ENCODE assay signal across 20 cellular contexts in the genomic region with DNA sequence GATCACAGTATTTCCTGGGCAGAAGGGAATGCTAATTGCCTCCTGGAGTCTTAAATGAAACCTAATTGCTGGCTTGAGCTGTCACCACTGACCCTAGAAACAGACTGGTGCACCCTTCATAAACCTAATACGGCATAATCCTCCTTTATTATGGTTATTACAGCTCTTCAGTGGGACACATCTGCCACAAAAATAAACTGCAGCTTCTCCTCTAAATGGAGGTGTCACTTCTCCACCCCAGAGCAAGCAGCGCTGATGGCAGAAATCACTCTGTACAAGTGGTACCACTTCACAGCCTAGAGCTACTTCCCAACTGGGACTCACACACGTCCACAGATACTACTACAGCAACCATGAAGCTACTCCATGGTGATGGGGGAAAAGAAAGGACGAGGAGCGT. TPM values are rescaled to one million over a fixed set of nuclear protein-coding genes. Genes with fewer than 3 reads are reported as not detected.
DNase-seq lines count a peak whose midpoint lies in the region; TF ChIP-seq lines count a peak whose summit lies in the region.
"Had no signal": no experiment of that assay in that cellular context is flagged by ENCODE, and none has a peak within 500 bp of the region (broad histone marks: within the 10 kb centered on the region; RNA-seq: fewer than 3 reads in every experiment).

No MANE protein-coding gene starts in this region.

- TF ChIP-seq CTCF in glutamatergic neuron (IDR thresholded peaks at IDR 0.05; ENCODE audit: partially characterized antibody, unreplicated experiment) (no peak), sigmoid colon (IDR thresholded peaks at IDR 0.05) (no peak), Caco-2 (IDR thresholded peaks at IDR 0.05; ENCODE audit: insufficient read depth in 1 of 2, low read depth in 1 of 2, low read length in 1 of 2, severe bottlenecking in 1 of 2, unreplicated experiment in 1 of 2) (no peak)

- H3K36me3 ChIP-seq in sigmoid colon: no peaks in the 10 kb centered on the region
- no peaks in the 10 kb centered on the region for H3K36me3 ChIP-seq in Caco-2 (ENCODE audit: control insufficient read depth, insufficient read depth, low read length)
- H3K36me3 ChIP-seq: BLaER1 treated with 17β-estradiol and CSF1 and Interleukin-3, amounts not matched to agents 10 nM and 100 nM; transverse colon had no signal

- no TSS peak for BruUV-seq in Caco-2 (replicated peaks; lab: Mats Ljungman, UMichigan)

- no peak for TF ChIP-seq EP300 in sigmoid colon (IDR thresholded peaks at IDR 0.05)

- peaks cover 0 to 71% (median 60%) of the 10 kb centered on the region in 4 donors for H3K4me1 ChIP-seq in sigmoid colon
- peaks cover 10% of the 10 kb centered on the region for H3K4me1 ChIP-seq in Caco-2

- H3K27ac ChIP-seq in sigmoid colon: peak overlapping the region; percentile 12 to 76 (median 70)
- H3K27ac ChIP-seq: BLaER1 treated with 17β-estradiol and CSF1 and Interleukin-3, amounts not matched to agents 10 nM and 100 nM; transverse colon had no signal

- H3K9me3 Mint-ChIP-seq in glutamatergic neuron (ENCODE audit: unreplicated experiment) (peaks cover 4% of the 10 kb centered on the region), Caco-2 (ENCODE audit: unreplicated experiment) (no peaks in the 10 kb centered on the region)
- H3K9me3 Mint-ChIP-seq: nephron had no signal

- H3K36me3 Mint-ChIP-seq in glutamatergic neuron (ENCODE audit: unreplicated experiment): no peaks in the 10 kb centered on the region
- H3K36me3 Mint-ChIP-seq in Caco-2 (ENCODE audit: insufficient read depth, unreplicated experiment): peaks cover 37% of the 10 kb centered on the region

- intact Hi-C loops in sigmoid colon (cut with DNase I) (no loop called here), Caco-2 (cut with micrococcal nuclease; ENCODE audit: unreplicated experiment) (no loop called here)

- 75 to 85% methylated on average over 5 of the region's 5 CpGs for WGBS in sigmoid colon, 2 donors

- H3K4me1 Mint-ChIP-seq in glutamatergic neuron (ENCODE audit: low read depth, unreplicated experiment) (peaks cover 31% of the 10 kb centered on the region), Caco-2 (ENCODE audit: low read depth, unreplicated experiment) (peaks cover 57% of the 10 kb centered on the region)

- DNase-seq in NCI-H2107 treated with DMSO at 0.1 percent for 48 hours (lab: John Stamatoyannopoulos, UW; ENCODE audit: unreplicated experiment): peak; percentile 60
- DNase-seq in NCI-H2107 (lab: John Stamatoyannopoulos, UW): no peak
- DNase-seq in NCI-H524 (lab: John Stamatoyannopoulos, UW): peak; percentile 94 to 99
- no peak for DNase-seq in glutamatergic neuron
- no peak for DNase-seq in sigmoid colon
- no peak for DNase-seq in Caco-2
- DNase-seq in SW480 (ENCODE audit: low spot score): no peak
- DNase-seq in NCI-H510A treated with DMSO at 0.1 percent for 48 hours (lab: John Stamatoyannopoulos, UW): no peak
- DNase-seq: activated CD4-positive, alpha-beta T cell treated with anti-CD3 and anti-CD28 coated beads for 48 hours; activated gamma-delta T cell treated with Interleukin-2 at 50 U/mL for 16 hours; cerebellar nuclear complex; effector CD8-positive, alpha-beta T cell; hippocampal formation; islet precursor cell; mesendoderm; NCI-H774; stimulated activated naive CD4-positive, alpha-beta T cell treated with Interleukin-2 at 50 U/mL for 16 hours; transverse colon had no signal

- CTCF ChIA-PET in Caco-2 (lab: Charles Lee): no interaction called here

- POLR2A ChIA-PET in Caco-2 (lab: Charles Lee): no interaction called here

- H3K9me3 ChIP-seq in sigmoid colon (no peaks in the 10 kb centered on the region), Caco-2 (no peaks in the 10 kb centered on the region)
- H3K9me3 ChIP-seq: BLaER1 treated with 17β-estradiol and CSF1 and Interleukin-3, amounts not matched to agents 10 nM and 100 nM; transverse colon had no signal

- H3K27me3 ChIP-seq in sigmoid colon: no peaks in the 10 kb centered on the region
- H3K27me3 ChIP-seq in Caco-2 (replicated peaks; ENCODE audit: control insufficient read depth, insufficient read depth, low read length): no peaks in the 10 kb centered on the region
- H3K27me3 ChIP-seq: BLaER1 treated with 17β-estradiol and CSF1 and Interleukin-3, amounts not matched to agents 10 nM and 100 nM; transverse colon had no signal

- peaks cover 2% of the 10 kb centered on the region for H3K27me3 Mint-ChIP-seq in glutamatergic neuron (ENCODE audit: unreplicated experiment)
- H3K27me3 Mint-ChIP-seq in Caco-2 (ENCODE audit: insufficient read depth, unreplicated experiment): no peaks in the 10 kb centered on the region

- H3K4me3 Mint-ChIP-seq in glutamatergic neuron (ENCODE audit: unreplicated experiment) (peak overlapping the region; percentile 41), Caco-2 (ENCODE audit: unreplicated experiment) (no peak overlapping the region)
- H3K4me3 Mint-ChIP-seq: nephron had no signal

- H3K27ac Mint-ChIP-seq in glutamatergic neuron (ENCODE audit: unreplicated experiment): peak overlapping the region; percentile 65
- H3K27ac Mint-ChIP-seq in Caco-2 (ENCODE audit: unreplicated experiment): no peak overlapping the region
- H3K27ac Mint-ChIP-seq: nephron had no signal

- TF ChIP-seq POLR2A in sigmoid colon (IDR thresholded peaks at IDR 0.05): no peak

- H3K4me3 ChIP-seq in sigmoid colon (no peak overlapping the region), Caco-2 (ENCODE audit: low read depth, low read length) (no peak overlapping the region)
- H3K4me3 ChIP-seq: BLaER1 treated with 17β-estradiol and CSF1 and Interleukin-3, amounts not matched to agents 10 nM and 100 nM; transverse colon had no signal

RNA-seq across cellular contexts. Expression of gene PTPN14, which starts 11.1 kb away (rescaled TPM):
- total RNA-seq in glutamatergic neuron (ENCODE audit: unreplicated experiment): 1.7 TPM
- total RNA-seq in sigmoid colon: 10 to 100 TPM; 20.1 to 35.5 (median 33.1) TPM
- 1 to 10 TPM in 1 of 3 donors, under 1 TPM in 2; 0.46 to 3.1 (median 0.60) TPM for polyA plus RNA-seq in sigmoid colon
- 103 and 108 TPM in 2 replicates for total RNA-seq in Caco-2 (2022)

Comparison
In these comparisons a context has a peak if more than half of its experiments do, and no peak if none do; other contexts are left out.
1. DNase-seq: peak in NCI-H2107 treated with DMSO at 0.1 percent for 48 hours (single experiment) and NCI-H524 (2 of 2); none in NCI-H2107 (single experiment), glutamatergic neuron (single experiment), sigmoid colon (single experiment), Caco-2 (0 of 2), SW480 (single experiment) and NCI-H510A treated with DMSO at 0.1 percent for 48 hours (single experiment).